10 cellular contexts compared by ENCODE assay signal in the genomic region with DNA sequence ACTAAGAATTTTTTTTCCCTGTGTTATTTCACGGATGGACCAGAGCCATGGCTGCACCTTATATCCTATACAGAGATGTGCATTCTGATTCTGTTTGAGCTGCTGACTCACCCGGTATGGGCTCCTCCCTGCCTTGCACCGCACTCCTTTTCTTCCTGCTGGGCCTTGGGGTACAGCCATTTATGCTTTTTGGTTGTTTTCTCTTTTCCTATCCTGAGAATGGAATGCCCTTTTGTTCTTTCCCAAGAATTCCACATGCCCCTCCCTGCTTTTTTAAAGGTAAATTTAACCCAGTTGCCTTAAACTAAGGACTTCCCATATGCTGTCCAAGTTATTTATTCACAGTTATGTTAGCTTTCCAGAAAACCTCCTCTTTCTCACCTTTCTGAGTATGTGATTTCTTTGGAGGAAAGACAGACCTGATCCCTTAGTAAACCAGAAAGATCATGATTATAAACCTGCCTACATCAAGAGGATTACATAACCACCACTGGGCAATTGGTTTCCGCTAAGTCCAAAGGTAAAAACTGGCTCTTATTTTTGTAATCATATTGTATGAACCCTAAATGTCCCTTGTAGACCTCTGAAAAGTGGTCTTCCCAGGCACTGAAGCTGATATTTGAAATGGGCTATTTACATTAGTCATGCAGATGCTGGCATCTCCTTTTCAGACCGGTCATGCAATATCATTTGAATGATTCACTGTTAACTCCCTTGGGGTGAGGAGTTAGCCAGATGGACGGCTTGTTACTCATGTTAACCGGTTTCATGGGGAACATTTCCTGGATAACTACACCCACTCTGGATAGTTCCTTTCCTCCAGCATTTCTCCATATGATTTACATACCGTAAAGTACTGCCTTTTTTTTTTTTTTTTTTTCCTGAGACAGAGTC. TPM values are rescaled to one million over a fixed set of nuclear protein-coding genes. Genes with fewer than 3 reads are reported as not detected.
DNase-seq lines count a peak whose midpoint lies in the region; ATAC-seq and TF ChIP-seq lines count a peak whose summit lies in the region.
"Had no signal": no experiment of that assay in that cellular context is flagged by ENCODE, and none has a peak within 500 bp of the region (broad histone marks: within the 10 kb centered on the region; RNA-seq: fewer than 3 reads in every experiment).

No MANE protein-coding gene starts in this region.

- CTCF ChIA-PET in BJ (lab: Yijun Ruan, JAX): no interaction called here

- H3K27me3 ChIP-seq in BJ (ENCODE audit: control insufficient read depth, insufficient read depth, low read length): no peaks in the 10 kb centered on the region

- no peak for TF ChIP-seq CTCF in BJ (IDR thresholded peaks at IDR 0.05; ENCODE audit: insufficient read depth, low read depth, low read length)
- no peak for TF ChIP-seq CTCF in epithelial cell of proximal tubule (conservative IDR thresholded peaks at IDR 0.05; ENCODE audit: low read depth, low read length)

- DNase-seq in BJ (ENCODE audit: low read depth): peak; percentile 88
- DNase-seq in NCI-H69 (lab: John Stamatoyannopoulos, UW): peak; percentile 87
- DNase-seq in epithelial cell of proximal tubule (ENCODE audit: low read depth): peak; percentile 94
- peak; percentile 91 for DNase-seq in myocyte (ENCODE audit: low read depth)
- DNase-seq in activated naive CD4-positive, alpha-beta T cell treated with Interleukin-2 at 50 U/mL for 16 hours: no peak
- DNase-seq: anterior cingulate cortex, KBM-7 had no signal

- H3K4me3 ChIP-seq in BJ (ENCODE audit: low read depth, low read length): no peak overlapping the region
- no peak overlapping the region for H3K4me3 ChIP-seq in epithelial cell of proximal tubule (ENCODE audit: low read depth, low read length)

- peaks cover 1% of the 10 kb centered on the region; the same call in 1 of the 2 replicates for H3K36me3 ChIP-seq in BJ (ENCODE audit: control insufficient read depth, insufficient read depth, low read length)

- ATAC-seq in HG03045 (IDR thresholded peaks at IDR 0.05; ENCODE audit: unreplicated experiment) (no peak), GM21528 (IDR thresholded peaks at IDR 0.05; ENCODE audit: low FRiP score, unreplicated experiment) (no peak), HG03520 (IDR thresholded peaks at IDR 0.05; ENCODE audit: unreplicated experiment) (no peak)

- POLR2A ChIA-PET in BJ (lab: Charles Lee): interaction anchor here (0.6 to 1.0 kb wide), 2 partner anchors 8 to 45 kb away, joined by 3 to 4 read pairs; no protein-coding TSS in a partner anchor

RNA-seq across cellular contexts. Expression of gene TMOD3, which starts 45.5 kb away (rescaled TPM):
- polyA plus RNA-seq in BJ (2011; rRNA removed): 5.8 and 16.5 TPM in 2 replicates
- polyA minus RNA-seq in BJ (2011; rRNA and poly(A)+ RNA removed): 7.7 and 9.7 TPM in 2 replicates
- 36.0 and 42.2 TPM in 2 replicates for total RNA-seq in epithelial cell of proximal tubule
- 13.1 and 16.1 TPM in 2 replicates for total RNA-seq in myocyte
- 13.7 TPM for polyA plus RNA-seq in myocyte (2012)
